Comparison of ENCODE assay signal across 8 cellular contexts in the genomic region with DNA sequence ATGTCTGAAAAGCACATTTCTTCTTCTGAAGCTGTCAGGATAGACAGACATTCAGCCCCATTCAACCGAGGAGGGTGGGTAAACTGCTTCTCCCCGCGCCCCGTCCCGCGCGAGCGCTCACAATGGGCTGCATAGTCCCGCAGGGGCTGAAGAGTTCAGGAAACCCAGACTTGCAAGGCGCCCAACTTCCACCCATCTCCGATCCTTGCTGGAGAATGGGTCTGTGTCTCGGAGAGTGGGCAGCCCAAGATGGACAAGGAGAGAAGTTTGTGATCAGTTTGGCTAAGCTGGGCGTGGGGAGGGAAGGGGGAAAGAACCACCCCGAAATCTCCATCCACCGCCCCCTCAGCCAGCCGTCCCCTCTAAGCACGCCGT. TPM values are rescaled to one million over a fixed set of nuclear protein-coding genes. Genes with fewer than 3 reads are reported as not detected.
DNase-seq lines count a peak whose midpoint lies in the region.

No MANE protein-coding gene starts in this region.

- no peak overlapping the region for H3K27ac ChIP-seq in iPS DF 6.9 (ENCODE audit: low read length)

- peaks cover 3% of the 10 kb centered on the region for H3K36me3 Mint-ChIP-seq in IgD-negative memory B cell

- peak overlapping the region in 2 of 3 donors; percentile 56 to 82 for H3K27ac Mint-ChIP-seq in IgD-negative memory B cell

- peak overlapping the region; percentile 93 to 99 (median 96) for H3K4me3 Mint-ChIP-seq in IgD-negative memory B cell

- H3K4me1 Mint-ChIP-seq in IgD-negative memory B cell: peaks cover 0 to 18% (median 17%) of the 10 kb centered on the region in 3 donors

- peaks cover 6% of the 10 kb centered on the region for H3K27me3 Mint-ChIP-seq in IgD-negative memory B cell

- no CpG with 5 or more reads among the region's 18 CpGs for WGBS in iPS DF 6.9 (ENCODE audit: insufficient coverage, insufficient read length)

- peaks cover 6% of the 10 kb centered on the region for H3K4me1 ChIP-seq in iPS DF 6.9 (ENCODE audit: control insufficient read depth, insufficient read depth, low read length)

- no peaks in the 10 kb centered on the region for H3K9me3 ChIP-seq in iPS DF 6.9 (ENCODE audit: control insufficient read depth, insufficient read depth, low read length)

- DNase-seq in DMS 273 (lab: John Stamatoyannopoulos, UW; ENCODE audit: unreplicated experiment) (peak; percentile 34), DMS 273 treated with DMSO at 0.1 percent for 48 hours (lab: John Stamatoyannopoulos, UW) (no peak), astrocyte of the hippocampus (ENCODE audit: low read depth, low spot score) (peak; percentile 57), iPS DF 6.9 (ENCODE audit: low read depth, low spot score) (no peak), skeletal muscle cell (ENCODE audit: low read depth) (no peak), germinal center (ENCODE audit: low spot score) (no peak)
- no peak for DNase-seq in activated effector memory CD4-positive, alpha-beta T cell treated with Interleukin-2 at 50 U/mL for 16 hours

- peak overlapping the region; percentile 86 for H3K4me3 ChIP-seq in iPS DF 6.9 (ENCODE audit: low read length)
- H3K4me3 ChIP-seq in skeletal muscle cell (ENCODE audit: low read depth, low read length): peak overlapping the region; percentile 71

- no peaks in the 10 kb centered on the region for H3K27me3 ChIP-seq in iPS DF 6.9 (ENCODE audit: control insufficient read depth, insufficient read depth, low read length)

- no peaks in the 10 kb centered on the region for H3K9me3 Mint-ChIP-seq in IgD-negative memory B cell

- H3K36me3 ChIP-seq in iPS DF 6.9 (ENCODE audit: control insufficient read depth, insufficient read depth, low read length): no peaks in the 10 kb centered on the region

RNA-seq across cellular contexts. Expression of gene AASS, which starts 0.7 kb away (rescaled TPM):
- 0.68 TPM for polyA plus RNA-seq in IgD-negative memory B cell

Comparison
In these comparisons a context has a peak if more than half of its experiments do, and no peak if none do; other contexts are left out.
1. DNase-seq: peak in DMS 273 (single experiment) and astrocyte of the hippocampus (single experiment); none in DMS 273 treated with DMSO at 0.1 percent for 48 hours (single experiment), iPS DF 6.9 (single experiment), skeletal muscle cell (single experiment), activated effector memory CD4-positive, alpha-beta T cell treated with Interleukin-2 at 50 U/mL for 16 hours (single experiment) and germinal center (single experiment).